ENCODE assay signal across 23 cellular contexts in genomic region chr2:31147645-31148044, GRCh38.
"Had no signal": no experiment of that assay in that cellular context is flagged by ENCODE, and none has a peak within 500 bp of the region (broad histone marks: within the 10 kb centered on the region; RNA-seq: fewer than 3 reads in every experiment).

No MANE protein-coding gene starts in this region.

- H3K4me3 Mint-ChIP-seq: stimulated activated effector memory CD8-positive, alpha-beta T cell treated with anti-CD3 and anti-CD28 coated beads, Interleukin-12 subunit alpha, Interleukin-12 subunit beta, amount 100 ng/mL, for 72 hours; stimulated activated memory B cell treated with anti-CD40 and anti-IgM and Interleukin-4, amounts not matched to agents 10 μg/mL and 1 μg/mL and 100 μg/mL, for 72 hours; stimulated activated naive B cell treated with anti-CD40 and anti-IgM and Interleukin-4, amounts not matched to agents 10 μg/mL and 1 μg/mL and 100 μg/mL, for 72 hours; stimulated activated naive CD8-positive, alpha-beta T cell treated with anti-CD3 and anti-CD28 coated beads, Interleukin-15, amount 100 ng/mL, for 72 hours; stimulated activated naive CD8-positive, alpha-beta T cell treated with anti-CD3 and anti-CD28 coated beads, Interleukin-15, Interleukin-2, amounts not matched to agents 100 ng/mL and 50 ng/mL, for 24 hours; type B pancreatic cell had no signal

- H3K27me3 Mint-ChIP-seq: stimulated activated memory B cell treated with anti-CD40 and anti-IgM and Interleukin-4, amounts not matched to agents 10 μg/mL and 1 μg/mL and 100 μg/mL, for 72 hours; stimulated activated naive B cell treated with anti-CD40 and anti-IgM and Interleukin-4, amounts not matched to agents 10 μg/mL and 1 μg/mL and 100 μg/mL, for 72 hours had no signal

- H3K9me3 Mint-ChIP-seq: stimulated activated effector memory CD8-positive, alpha-beta T cell treated with anti-CD3 and anti-CD28 coated beads, Interleukin-12 subunit alpha, Interleukin-12 subunit beta, amount 100 ng/mL, for 72 hours; stimulated activated naive B cell treated with anti-CD40 and anti-IgM and Interleukin-4, amounts not matched to agents 10 μg/mL and 1 μg/mL and 100 μg/mL, for 72 hours; stimulated activated naive CD8-positive, alpha-beta T cell treated with anti-CD3 and anti-CD28 coated beads, Interleukin-15, amount 100 ng/mL, for 72 hours; stimulated activated naive CD8-positive, alpha-beta T cell treated with anti-CD3 and anti-CD28 coated beads, Interleukin-15, Interleukin-2, amounts not matched to agents 100 ng/mL and 50 ng/mL, for 24 hours; type B pancreatic cell had no signal

- H3K27ac Mint-ChIP-seq: stimulated activated effector memory CD8-positive, alpha-beta T cell treated with anti-CD3 and anti-CD28 coated beads, Interleukin-12 subunit alpha, Interleukin-12 subunit beta, amount 100 ng/mL, for 72 hours; stimulated activated memory B cell treated with anti-CD40 and anti-IgM and Interleukin-4, amounts not matched to agents 10 μg/mL and 1 μg/mL and 100 μg/mL, for 72 hours; stimulated activated naive B cell treated with anti-CD40 and anti-IgM and Interleukin-4, amounts not matched to agents 10 μg/mL and 1 μg/mL and 100 μg/mL, for 72 hours; stimulated activated naive CD8-positive, alpha-beta T cell treated with anti-CD3 and anti-CD28 coated beads, Interleukin-15, amount 100 ng/mL, for 72 hours; stimulated activated naive CD8-positive, alpha-beta T cell treated with anti-CD3 and anti-CD28 coated beads, Interleukin-15, Interleukin-2, amounts not matched to agents 100 ng/mL and 50 ng/mL, for 24 hours; type B pancreatic cell had no signal

- H3K36me3 Mint-ChIP-seq: stimulated activated effector memory CD8-positive, alpha-beta T cell treated with anti-CD3 and anti-CD28 coated beads, Interleukin-12 subunit alpha, Interleukin-12 subunit beta, amount 100 ng/mL, for 72 hours; stimulated activated memory B cell treated with anti-CD40 and anti-IgM and Interleukin-4, amounts not matched to agents 10 μg/mL and 1 μg/mL and 100 μg/mL, for 72 hours; stimulated activated naive B cell treated with anti-CD40 and anti-IgM and Interleukin-4, amounts not matched to agents 10 μg/mL and 1 μg/mL and 100 μg/mL, for 72 hours; type B pancreatic cell had no signal

- DNase-seq: stimulated activated CD4-positive, alpha-beta T cell treated with anti-CD3 and anti-CD28 coated beads, Interleukin-2, amount 100 ng/mL, for 48 hours; stimulated activated CD4-positive, alpha-beta T cell treated with anti-CD3 and anti-CD28 coated beads, Interleukin-4, amount 100 ng/mL, for 1 hour; stimulated activated CD4-positive, alpha-beta T cell treated with anti-CD3 and anti-CD28 coated beads, Interleukin-4, amount 100 ng/mL, for 24 hours; stimulated activated CD4-positive, alpha-beta T cell treated with anti-CD3 and anti-CD28 coated beads, Interleukin-4, amount 100 ng/mL, for 4 hours; stimulated activated CD8-positive, alpha-beta memory T cell treated with anti-CD3 and anti-CD28 coated beads, Interleukin-4, amount 100 ng/mL, for 48 hours; stimulated activated naive B cell treated with anti-CD40 and anti-IgM and Interleukin-4, amounts not matched to agents 10 μg/mL and 1 μg/mL and 100 μg/mL, for 72 hours; stimulated activated naive CD4-positive, alpha-beta T cell; stimulated activated naive CD4-positive, alpha-beta T cell treated with Interleukin-2 at 50 U/mL for 16 hours; stimulated activated naive CD8-positive, alpha-beta T cell treated with anti-CD3 and anti-CD28 coated beads, Interleukin-15, amount 100 ng/mL, for 72 hours; stimulated activated naive CD8-positive, alpha-beta T cell treated with anti-CD3 and anti-CD28 coated beads, Interleukin-15, Interleukin-2, amounts not matched to agents 100 U/mL and 50 U/mL, for 24 hours; stomach; substantia nigra; testis; thyroid gland; tibial artery; transverse colon; upper lobe of left lung; upper lobe of right lung; uterus had no signal

- ATAC-seq: stimulated activated effector memory CD8-positive, alpha-beta T cell treated with anti-CD3 and anti-CD28 coated beads, Interleukin-12 subunit alpha, Interleukin-12 subunit beta, amount 100 ng/mL, for 72 hours; stimulated activated memory B cell treated with anti-CD40 and anti-IgM and Interleukin-4, amounts not matched to agents 10 μg/mL and 1 μg/mL and 100 μg/mL, for 72 hours; stimulated activated naive B cell treated with anti-CD40 and anti-IgM and Interleukin-4, amounts not matched to agents 10 μg/mL and 1 μg/mL and 100 μg/mL, for 72 hours; stimulated activated naive CD8-positive, alpha-beta T cell treated with anti-CD3 and anti-CD28 coated beads, Interleukin-15, amount 100 ng/mL, for 72 hours; stimulated activated naive CD8-positive, alpha-beta T cell treated with anti-CD3 and anti-CD28 coated beads, Interleukin-15, Interleukin-2, amounts not matched to agents 100 U/mL and 50 U/mL, for 24 hours; upper lobe of right lung had no signal

- H3K4me1 Mint-ChIP-seq: stimulated activated effector memory CD8-positive, alpha-beta T cell treated with anti-CD3 and anti-CD28 coated beads, Interleukin-12 subunit alpha, Interleukin-12 subunit beta, amount 100 ng/mL, for 72 hours; stimulated activated memory B cell treated with anti-CD40 and anti-IgM and Interleukin-4, amounts not matched to agents 10 μg/mL and 1 μg/mL and 100 μg/mL, for 72 hours; stimulated activated naive B cell treated with anti-CD40 and anti-IgM and Interleukin-4, amounts not matched to agents 10 μg/mL and 1 μg/mL and 100 μg/mL, for 72 hours; stimulated activated naive CD8-positive, alpha-beta T cell treated with anti-CD3 and anti-CD28 coated beads, Interleukin-15, amount 100 ng/mL, for 72 hours had no signal
